ENCODE assay signal across 28 cellular contexts in the genomic region with DNA sequence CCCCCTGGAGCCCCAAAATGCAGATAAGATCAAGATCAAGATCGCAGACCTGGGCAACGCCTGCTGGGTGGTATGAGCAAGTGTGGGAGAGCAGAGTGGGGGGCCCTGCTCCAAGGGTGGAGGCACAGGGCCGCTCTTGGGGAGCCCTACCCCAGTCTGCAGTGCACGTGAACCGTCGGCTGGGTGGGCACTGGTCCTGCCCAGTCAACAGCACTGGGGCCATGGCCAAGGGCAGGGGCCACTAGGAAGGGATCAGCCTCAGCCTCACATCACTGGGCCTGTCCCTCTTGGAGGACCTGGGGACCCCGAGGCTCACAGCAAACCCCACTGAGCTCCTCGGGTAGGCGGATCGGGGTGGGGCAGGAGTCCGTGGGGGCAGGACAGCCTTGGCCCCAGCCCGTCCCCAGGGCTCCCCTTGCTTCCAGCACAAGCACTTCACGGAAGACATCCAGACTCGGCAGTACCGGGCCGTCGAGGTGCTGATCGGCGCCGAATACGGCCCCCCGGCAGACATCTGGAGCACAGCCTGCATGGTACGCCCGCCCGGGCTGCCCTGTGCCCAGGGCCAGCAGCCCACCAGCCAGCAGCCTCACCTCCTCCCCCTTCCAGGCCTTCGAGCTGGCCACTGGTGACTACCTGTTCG. TPM values are rescaled to one million over a fixed set of nuclear protein-coding genes. Genes with fewer than 3 reads are reported as not detected.
"Had no signal": no experiment of that assay in that cellular context is flagged by ENCODE, and none has a peak within 500 bp of the region (broad histone marks: within the 10 kb centered on the region; RNA-seq: fewer than 3 reads in every experiment).

No MANE protein-coding gene starts in this region.

- H3K36me3 ChIP-seq: transverse colon, uterus had no signal

- H3K4me3 ChIP-seq: stomach, suprapubic skin, testis, thoracic aorta, thyroid gland, tibial artery, tibial nerve, transverse colon, upper lobe of left lung, upper lobe of right lung, uterus had no signal

- H3K4me1 ChIP-seq: testis, thyroid gland, upper lobe of right lung had no signal

- H3K9me3 Mint-ChIP-seq: stimulated activated effector memory CD8-positive, alpha-beta T cell treated with anti-CD3 and anti-CD28 coated beads, Interleukin-12 subunit alpha, Interleukin-12 subunit beta, amount 100 ng/mL, for 72 hours; stimulated activated memory B cell treated with anti-CD40 and anti-IgM and Interleukin-4, amounts not matched to agents 10 μg/mL and 1 μg/mL and 100 μg/mL, for 72 hours; stimulated activated naive B cell treated with anti-CD40 and anti-IgM and Interleukin-4, amounts not matched to agents 10 μg/mL and 1 μg/mL and 100 μg/mL, for 72 hours; stimulated activated naive CD8-positive, alpha-beta T cell treated with anti-CD3 and anti-CD28 coated beads, Interleukin-15, amount 100 ng/mL, for 72 hours; stimulated activated naive CD8-positive, alpha-beta T cell treated with anti-CD3 and anti-CD28 coated beads, Interleukin-15, Interleukin-2, amounts not matched to agents 100 ng/mL and 50 ng/mL, for 24 hours; type B pancreatic cell had no signal

- H3K4me3 Mint-ChIP-seq: stimulated activated effector memory CD8-positive, alpha-beta T cell treated with anti-CD3 and anti-CD28 coated beads, Interleukin-12 subunit alpha, Interleukin-12 subunit beta, amount 100 ng/mL, for 72 hours; stimulated activated memory B cell treated with anti-CD40 and anti-IgM and Interleukin-4, amounts not matched to agents 10 μg/mL and 1 μg/mL and 100 μg/mL, for 72 hours; stimulated activated naive B cell treated with anti-CD40 and anti-IgM and Interleukin-4, amounts not matched to agents 10 μg/mL and 1 μg/mL and 100 μg/mL, for 72 hours; stimulated activated naive CD8-positive, alpha-beta T cell treated with anti-CD3 and anti-CD28 coated beads, Interleukin-15, amount 100 ng/mL, for 72 hours; stimulated activated naive CD8-positive, alpha-beta T cell treated with anti-CD3 and anti-CD28 coated beads, Interleukin-15, Interleukin-2, amounts not matched to agents 100 ng/mL and 50 ng/mL, for 24 hours; type B pancreatic cell had no signal

- H3K4me1 Mint-ChIP-seq: stimulated activated effector memory CD8-positive, alpha-beta T cell treated with anti-CD3 and anti-CD28 coated beads, Interleukin-12 subunit alpha, Interleukin-12 subunit beta, amount 100 ng/mL, for 72 hours had no signal

- H3K27me3 Mint-ChIP-seq: stimulated activated naive CD8-positive, alpha-beta T cell treated with anti-CD3 and anti-CD28 coated beads, Interleukin-15, Interleukin-2, amounts not matched to agents 100 ng/mL and 50 ng/mL, for 24 hours; type B pancreatic cell had no signal

- H3K27ac ChIP-seq: stomach, suprapubic skin, testis, thoracic aorta, thyroid gland, tibial artery, tibial nerve, transverse colon, upper lobe of left lung, upper lobe of right lung, uterus had no signal

- DNase-seq: stimulated activated CD4-positive, alpha-beta T cell treated with anti-CD3 and anti-CD28 coated beads, Interleukin-2, amount 100 ng/mL, for 48 hours; stimulated activated CD4-positive, alpha-beta T cell treated with anti-CD3 and anti-CD28 coated beads, Interleukin-4, amount 100 ng/mL, for 1 hour; stimulated activated CD4-positive, alpha-beta T cell treated with anti-CD3 and anti-CD28 coated beads, Interleukin-4, amount 100 ng/mL, for 24 hours; stimulated activated CD4-positive, alpha-beta T cell treated with anti-CD3 and anti-CD28 coated beads, Interleukin-4, amount 100 ng/mL, for 4 hours; stimulated activated CD8-positive, alpha-beta memory T cell treated with anti-CD3 and anti-CD28 coated beads, Interleukin-4, amount 100 ng/mL, for 48 hours; stimulated activated naive B cell treated with anti-CD40 and anti-IgM and Interleukin-4, amounts not matched to agents 10 μg/mL and 1 μg/mL and 100 μg/mL, for 72 hours; stimulated activated naive CD4-positive, alpha-beta T cell; stimulated activated naive CD4-positive, alpha-beta T cell treated with Interleukin-2 at 50 U/mL for 16 hours; stimulated activated naive CD8-positive, alpha-beta T cell treated with anti-CD3 and anti-CD28 coated beads, Interleukin-15, amount 100 ng/mL, for 72 hours; stimulated activated naive CD8-positive, alpha-beta T cell treated with anti-CD3 and anti-CD28 coated beads, Interleukin-15, Interleukin-2, amounts not matched to agents 100 U/mL and 50 U/mL, for 24 hours; stomach; substantia nigra; testis; thyroid gland; tibial artery; transverse colon; trophoblast cell; upper lobe of right lung; uterus had no signal

- H3K27me3 ChIP-seq: suprapubic skin, testis, thyroid gland, tibial artery, tibial nerve, upper lobe of right lung, uterus had no signal

- ATAC-seq: stimulated activated effector memory CD8-positive, alpha-beta T cell treated with anti-CD3 and anti-CD28 coated beads, Interleukin-12 subunit alpha, Interleukin-12 subunit beta, amount 100 ng/mL, for 72 hours; stimulated activated memory B cell treated with anti-CD40 and anti-IgM and Interleukin-4, amounts not matched to agents 10 μg/mL and 1 μg/mL and 100 μg/mL, for 72 hours; stimulated activated naive B cell treated with anti-CD40 and anti-IgM and Interleukin-4, amounts not matched to agents 10 μg/mL and 1 μg/mL and 100 μg/mL, for 72 hours; stimulated activated naive CD8-positive, alpha-beta T cell treated with anti-CD3 and anti-CD28 coated beads, Interleukin-15, amount 100 ng/mL, for 72 hours; stimulated activated naive CD8-positive, alpha-beta T cell treated with anti-CD3 and anti-CD28 coated beads, Interleukin-15, Interleukin-2, amounts not matched to agents 100 U/mL and 50 U/mL, for 24 hours; upper lobe of right lung had no signal

- H3K9me3 ChIP-seq: stomach, suprapubic skin, testis, thoracic aorta, thyroid gland, tibial artery, tibial nerve, transverse colon, upper lobe of left lung, upper lobe of right lung, uterus had no signal

- H3K36me3 Mint-ChIP-seq: type B pancreatic cell had no signal

- H3K27ac Mint-ChIP-seq: stimulated activated effector memory CD8-positive, alpha-beta T cell treated with anti-CD3 and anti-CD28 coated beads, Interleukin-12 subunit alpha, Interleukin-12 subunit beta, amount 100 ng/mL, for 72 hours; stimulated activated memory B cell treated with anti-CD40 and anti-IgM and Interleukin-4, amounts not matched to agents 10 μg/mL and 1 μg/mL and 100 μg/mL, for 72 hours; stimulated activated naive B cell treated with anti-CD40 and anti-IgM and Interleukin-4, amounts not matched to agents 10 μg/mL and 1 μg/mL and 100 μg/mL, for 72 hours; stimulated activated naive CD8-positive, alpha-beta T cell treated with anti-CD3 and anti-CD28 coated beads, Interleukin-15, amount 100 ng/mL, for 72 hours; stimulated activated naive CD8-positive, alpha-beta T cell treated with anti-CD3 and anti-CD28 coated beads, Interleukin-15, Interleukin-2, amounts not matched to agents 100 ng/mL and 50 ng/mL, for 24 hours; type B pancreatic cell had no signal

- FAIRE-seq: urothelium cell line had no signal

RNA-seq across cellular contexts. Expression of a gene that starts 3.6 kb away (rescaled TPM):
- total RNA-seq: upper lobe of right lung had no signal
